ENCODE assay signal across 26 cellular contexts in the genomic region with DNA sequence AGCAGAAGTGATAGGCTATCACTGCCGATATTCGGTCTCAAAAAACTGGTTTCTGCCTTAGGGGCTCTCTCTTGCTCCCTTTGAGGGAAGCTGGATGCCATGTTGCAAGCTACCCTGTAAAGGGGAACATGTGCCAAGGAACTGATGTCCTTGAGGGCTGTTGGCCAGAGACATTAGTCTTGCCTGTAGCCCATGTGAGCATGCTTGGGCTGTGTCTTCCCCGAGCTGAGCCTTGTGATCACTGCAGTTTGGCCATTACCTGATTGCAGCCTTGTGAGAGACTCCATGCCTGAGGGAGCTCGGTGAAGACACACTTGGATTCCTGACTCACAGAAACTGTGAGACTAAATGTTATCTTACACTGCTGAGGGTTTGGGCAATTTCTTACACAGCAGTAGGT.
"Had no signal": no experiment of that assay in that cellular context is flagged by ENCODE, and none has a peak within 500 bp of the region (broad histone marks: within the 10 kb centered on the region; RNA-seq: fewer than 3 reads in every experiment).

No MANE protein-coding gene starts in this region.

- H3K27me3 Mint-ChIP-seq: activated B cell treated with CpG ODN at 0.5 μM for 24 hours; activated CD4-positive, alpha-beta T cell treated with anti-CD3 and anti-CD28 coated beads, Interleukin-2, amount 10 ng/mL, durations not matched to agents 24 days and 14 days; activated naive CD8-positive, alpha-beta T cell treated with anti-CD3 and anti-CD28 coated beads, Interleukin-2, amount 10 ng/mL, durations not matched to agents 7 days and 5 days; central memory CD8-positive, alpha-beta T cell had no signal

- H3K9me3 Mint-ChIP-seq: activated B cell treated with CpG ODN at 0.5 μM for 24 hours; activated CD4-positive, alpha-beta T cell treated with anti-CD3 and anti-CD28 coated beads, Interleukin-2, amount 10 ng/mL, durations not matched to agents 24 days and 14 days; activated naive CD8-positive, alpha-beta T cell treated with anti-CD3 and anti-CD28 coated beads, Interleukin-2, amount 10 ng/mL, durations not matched to agents 7 days and 5 days; activated T-helper 2 cell treated with anti-CD3 and anti-CD28 coated beads, Interferon-gamma antibody, Interleukin-2, Interleukin-4, amounts not matched to agents 10 μg/mL and 5 μg/mL and 100 μg/mL, durations not matched to agents 14 hours and 24 hours and 36 hours; central memory CD8-positive, alpha-beta T cell; T-helper 1 cell treated with Interleukin-12 subunit alpha and Interleukin-12 subunit beta and Interleukin-4 antibody, amounts not matched to agents 30 μg/mL and 1 μg/mL, for 36 hours had no signal

- H3K9me3 ChIP-seq: ascending aorta, body of pancreas had no signal

- H3K4me1 Mint-ChIP-seq: activated naive CD8-positive, alpha-beta T cell treated with anti-CD3 and anti-CD28 coated beads, Interleukin-2, amount 10 ng/mL, durations not matched to agents 7 days and 5 days; central memory CD8-positive, alpha-beta T cell had no signal

- H3K4me3 ChIP-seq: ascending aorta, body of pancreas had no signal

- ATAC-seq: body of pancreas, PC-3 had no signal

- H3K27ac ChIP-seq: ascending aorta, body of pancreas had no signal

- DNase-seq: activated B cell treated with CpG ODN at 0.5 μM for 24 hours; activated CD4-positive, alpha-beta T cell treated with anti-CD3 and anti-CD28 coated beads for 1 hour; activated CD4-positive, alpha-beta T cell treated with anti-CD3 and anti-CD28 coated beads, Interleukin-2, amount 10 ng/mL, durations not matched to agents 24 days and 14 days; activated CD4-positive, alpha-beta T cell treated with anti-CD3 and anti-CD28 coated beads, Interleukin-2, amount 50 U/mL, for 48 hours; activated CD8-positive, alpha-beta memory T cell treated with anti-CD3 and anti-CD28 coated beads for 24 hours; activated gamma-delta T cell treated with Interleukin-2 at 50 U/mL for 16 hours; activated naive CD8-positive, alpha-beta T cell treated with anti-CD3 and anti-CD28 coated beads, Interleukin-2, amount 10 ng/mL, durations not matched to agents 7 days and 5 days; activated T-cell treated with anti-CD3 and anti-CD28 coated beads, Interleukin-2, amount 50 U/mL, for 48 hours; amniotic stem cell; body of pancreas; Kasumi-1; KBM-7; NCI-H1105 treated with DMSO at 0.1 percent for 48 hours; NCI-H1436 treated with DMSO at 0.1 percent for 48 hours; NCI-H187; NCI-H2081; NCI-H524; PC-3; SHP77 treated with DMSO at 0.1 percent for 48 hours; T1000 had no signal

- H3K27me3 ChIP-seq: ascending aorta, body of pancreas had no signal

- H3K4me3 Mint-ChIP-seq: activated B cell treated with CpG ODN at 0.5 μM for 24 hours; activated CD4-positive, alpha-beta T cell treated with anti-CD3 and anti-CD28 coated beads, Interleukin-2, amount 10 ng/mL, durations not matched to agents 24 days and 14 days; activated naive CD8-positive, alpha-beta T cell treated with anti-CD3 and anti-CD28 coated beads, Interleukin-2, amount 10 ng/mL, durations not matched to agents 7 days and 5 days; central memory CD8-positive, alpha-beta T cell; T-helper 1 cell treated with Interleukin-12 subunit alpha and Interleukin-12 subunit beta and Interleukin-4 antibody, amounts not matched to agents 30 μg/mL and 1 μg/mL, for 36 hours had no signal

- H3K27ac Mint-ChIP-seq: activated B cell treated with CpG ODN at 0.5 μM for 24 hours; activated CD4-positive, alpha-beta T cell treated with anti-CD3 and anti-CD28 coated beads, Interleukin-2, amount 10 ng/mL, durations not matched to agents 24 days and 14 days; activated naive CD8-positive, alpha-beta T cell treated with anti-CD3 and anti-CD28 coated beads, Interleukin-2, amount 10 ng/mL, durations not matched to agents 7 days and 5 days; activated T-helper 2 cell treated with anti-CD3 and anti-CD28 coated beads, Interferon-gamma antibody, Interleukin-2, Interleukin-4, amounts not matched to agents 10 μg/mL and 5 μg/mL and 100 μg/mL, durations not matched to agents 14 hours and 24 hours and 36 hours; T-helper 1 cell treated with Interleukin-12 subunit alpha and Interleukin-12 subunit beta and Interleukin-4 antibody, amounts not matched to agents 30 μg/mL and 1 μg/mL, for 36 hours had no signal

- FAIRE-seq: bronchial epithelial cell, TTC549 had no signal
